ENCODE assay signal across 1 cellular context in genomic region chr9:109097156-109097555, GRCh38.
TF ChIP-seq lines count a peak whose summit lies in the region.

No MANE protein-coding gene starts in this region.

TF ChIP-seq in GM23338, 12 proteins besides CTCF, POLR2A, EP300 and RAD21:
- no peak for TF ChIP-seq JUNB (IDR thresholded peaks at IDR 0.05; ENCODE audit: unreplicated experiment)
- TF ChIP-seq EZH2phosphoT487 (IDR thresholded peaks at IDR 0.05; ENCODE audit: unreplicated experiment): no peak
- no peak for TF ChIP-seq CREB1 (CRISPR knock-in tag; IDR thresholded peaks at IDR 0.05; ENCODE audit: low read depth)
- no peak for TF ChIP-seq NANOG (IDR thresholded peaks at IDR 0.05; ENCODE audit: borderline replicate concordance)
- no peak for TF ChIP-seq REST (IDR thresholded peaks at IDR 0.05; ENCODE audit: unreplicated experiment)
- TF ChIP-seq EZH2 (IDR thresholded peaks at IDR 0.05; ENCODE audit: low read depth, unreplicated experiment): no peak
- TF ChIP-seq ZNF331 (CRISPR knock-in tag; IDR thresholded peaks at IDR 0.05; ENCODE audit: low read depth): no peak
